8 cellular contexts compared by ENCODE assay signal in genomic region chr14:54902143-54902520, GRCh38. TPM values are rescaled to one million over a fixed set of nuclear protein-coding genes. Genes with fewer than 3 reads are reported as not detected.
A peak's percentile ranks its signal among the peaks of the same experiment; 100 is the strongest.
DNase-seq lines count a peak whose midpoint lies in the region; ATAC-seq lines count a peak whose summit lies in the region.

No MANE protein-coding gene starts in this region.

- 0% methylated on average over 37 of the region's 37 CpGs for WGBS in ectodermal cell, 2 experiments

- in situ Hi-C loops in ACHN (cut with HindIII; ENCODE audit: low pct_ligation_motif_present, low pct_unique_long_range_greater_than_20kb, low sequenced_read_pairs) = no loop called here

- peak; percentile 63 for ATAC-seq in GM18517 (IDR thresholded peaks at IDR 0.05; ENCODE audit: unreplicated experiment)
- peak; percentile 47 for ATAC-seq in HG03039 (IDR thresholded peaks at IDR 0.05; ENCODE audit: unreplicated experiment)

- no peaks in the 10 kb centered on the region for H3K36me3 ChIP-seq in ectodermal cell (ENCODE audit: control insufficient read depth, insufficient read depth, low read length)

- no peak overlapping the region for H3K27ac ChIP-seq in ectodermal cell (ENCODE audit: insufficient read depth, low read depth, low read length, poor library complexity, severe bottlenecking)

- H3K4me1 ChIP-seq in ectodermal cell (ENCODE audit: control insufficient read depth, insufficient read depth, low read length) = no peaks in the 10 kb centered on the region

- H3K4me3 ChIP-seq in ectodermal cell (ENCODE audit: insufficient read depth, low read depth, low read length) = peak overlapping the region; percentile 78

- DNase-seq in ACHN = peak; percentile 40
- peak; percentile 71 for DNase-seq in NCI-H345 (lab: John Stamatoyannopoulos, UW)
- DNase-seq in activated CD4-positive, alpha-beta T cell treated with anti-CD3 and anti-CD28 coated beads, Interleukin-2, amount 50 U/mL, for 4 hours = peak; percentile 68
- peak; percentile 92 for DNase-seq in mesenteric fat pad (ENCODE audit: low spot score)
- peak; percentile 65 to 66 for DNase-seq in stimulated activated CD8-positive, alpha-beta memory T cell treated with anti-CD3 and anti-CD28 coated beads, Interleukin-2, amount 100 ng/mL, for 1 hour (ENCODE audit: low read depth in 2 of 2)

- no peaks in the 10 kb centered on the region for H3K9me3 ChIP-seq in ectodermal cell (ENCODE audit: control insufficient read depth, low read length)

- peaks cover 49% of the 10 kb centered on the region for H3K27me3 ChIP-seq in ectodermal cell (ENCODE audit: control insufficient read depth, insufficient read depth, low read length, poor library complexity, severe bottlenecking)

RNA-seq across cellular contexts. Expression of gene GCH1, which starts 0.5 kb away (rescaled TPM):
- polyA plus RNA-seq in ectodermal cell (2013, experiment 1 of 4) = 2.1 TPM
- 2.3 TPM for polyA plus RNA-seq in ectodermal cell (2013, experiment 2 of 4)
- 2.1 TPM for polyA plus RNA-seq in ectodermal cell (2013, experiment 3 of 4)
- polyA plus RNA-seq in ectodermal cell (2013, experiment 4 of 4) = 1.9 TPM
- 10.4 TPM for total RNA-seq in mesenteric fat pad

Comparison
In these comparisons a context has a peak if more than half of its experiments do, and no peak if none do; other contexts are left out.
1. DNase-seq: peak in every context shown above with its lines; median percentile 92 in mesenteric fat pad; 71 in NCI-H345; 68 in activated CD4-positive, alpha-beta T cell treated with anti-CD3 and anti-CD28 coated beads, Interleukin-2, amount 50 U/mL, for 4 hours; 66 in stimulated activated CD8-positive, alpha-beta memory T cell treated with anti-CD3 and anti-CD28 coated beads, Interleukin-2, amount 100 ng/mL, for 1 hour; 40 in ACHN.